Comparison of ENCODE assay signal across 1 cellular context in the genomic region with DNA sequence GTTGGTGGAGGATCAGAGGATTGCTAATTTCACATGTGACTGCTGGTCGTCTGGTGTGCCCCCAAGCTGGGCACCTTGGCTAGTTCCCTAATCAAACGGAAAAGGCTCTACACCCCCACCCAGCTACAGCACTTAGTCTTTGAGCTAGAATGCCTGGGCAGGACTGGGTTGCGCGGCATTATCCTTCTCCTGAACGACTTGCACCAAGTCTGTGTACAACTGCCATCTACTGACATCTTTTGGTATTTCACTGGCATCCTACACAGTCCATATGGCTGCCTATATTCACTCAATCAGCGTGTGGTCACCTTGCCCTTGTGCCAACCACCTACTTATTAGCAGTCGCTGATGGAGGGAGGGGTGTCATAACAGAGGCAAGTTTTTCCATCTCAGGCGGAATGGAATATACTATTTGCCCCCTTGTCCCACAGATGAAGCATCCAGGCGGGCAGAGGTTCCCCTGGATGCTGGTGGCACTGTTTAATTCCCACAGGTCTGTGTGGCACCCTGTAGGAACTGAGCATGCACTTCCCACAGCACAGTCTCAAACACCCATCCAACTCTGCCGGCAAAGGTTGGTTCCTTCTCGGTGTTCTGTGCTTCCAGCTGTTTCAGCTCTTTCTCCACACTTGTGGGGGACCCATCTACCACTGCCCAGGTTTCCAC.
TF ChIP-seq lines count a peak whose summit lies in the region.

No MANE protein-coding gene starts in this region.

TF ChIP-seq in HepG2, 621 proteins besides CTCF, POLR2A, EP300 and RAD21 (continued from another document and continues in another):
- TF ChIP-seq, protein P1, sequence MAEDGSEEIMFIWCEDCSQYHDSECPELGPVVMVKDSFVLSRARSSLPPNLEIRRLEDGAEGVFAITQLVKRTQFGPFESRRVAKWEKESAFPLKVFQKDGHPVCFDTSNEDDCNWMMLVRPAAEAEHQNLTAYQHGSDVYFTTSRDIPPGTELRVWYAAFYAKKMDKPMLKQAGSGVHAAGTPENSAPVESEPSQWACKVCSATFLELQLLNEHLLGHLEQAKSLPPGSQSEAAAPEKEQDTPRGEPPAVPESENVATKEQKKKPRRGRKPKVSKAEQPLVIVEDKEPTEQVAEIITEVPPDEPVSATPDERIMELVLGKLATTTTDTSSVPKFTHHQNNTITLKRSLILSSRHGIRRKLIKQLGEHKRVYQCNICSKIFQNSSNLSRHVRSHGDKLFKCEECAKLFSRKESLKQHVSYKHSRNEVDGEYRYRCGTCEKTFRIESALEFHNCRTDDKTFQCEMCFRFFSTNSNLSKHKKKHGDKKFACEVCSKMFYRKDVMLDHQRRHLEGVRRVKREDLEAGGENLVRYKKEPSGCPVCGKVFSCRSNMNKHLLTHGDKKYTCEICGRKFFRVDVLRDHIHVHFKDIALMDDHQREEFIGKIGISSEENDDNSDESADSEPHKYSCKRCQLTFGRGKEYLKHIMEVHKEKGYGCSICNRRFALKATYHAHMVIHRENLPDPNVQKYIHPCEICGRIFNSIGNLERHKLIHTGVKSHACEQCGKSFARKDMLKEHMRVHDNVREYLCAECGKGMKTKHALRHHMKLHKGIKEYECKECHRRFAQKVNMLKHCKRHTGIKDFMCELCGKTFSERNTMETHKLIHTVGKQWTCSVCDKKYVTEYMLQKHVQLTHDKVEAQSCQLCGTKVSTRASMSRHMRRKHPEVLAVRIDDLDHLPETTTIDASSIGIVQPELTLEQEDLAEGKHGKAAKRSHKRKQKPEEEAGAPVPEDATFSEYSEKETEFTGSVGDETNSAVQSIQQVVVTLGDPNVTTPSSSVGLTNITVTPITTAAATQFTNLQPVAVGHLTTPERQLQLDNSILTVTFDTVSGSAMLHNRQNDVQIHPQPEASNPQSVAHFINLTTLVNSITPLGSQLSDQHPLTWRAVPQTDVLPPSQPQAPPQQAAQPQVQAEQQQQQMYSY (CRISPR knock-in tag; IDR thresholded peaks at IDR 0.05) = no peak
- peak; percentile 17 for TF ChIP-seq XRCC5 (optimal IDR thresholded peaks at IDR 0.05; ENCODE audit: low read length)
- TF ChIP-seq, protein P2, sequence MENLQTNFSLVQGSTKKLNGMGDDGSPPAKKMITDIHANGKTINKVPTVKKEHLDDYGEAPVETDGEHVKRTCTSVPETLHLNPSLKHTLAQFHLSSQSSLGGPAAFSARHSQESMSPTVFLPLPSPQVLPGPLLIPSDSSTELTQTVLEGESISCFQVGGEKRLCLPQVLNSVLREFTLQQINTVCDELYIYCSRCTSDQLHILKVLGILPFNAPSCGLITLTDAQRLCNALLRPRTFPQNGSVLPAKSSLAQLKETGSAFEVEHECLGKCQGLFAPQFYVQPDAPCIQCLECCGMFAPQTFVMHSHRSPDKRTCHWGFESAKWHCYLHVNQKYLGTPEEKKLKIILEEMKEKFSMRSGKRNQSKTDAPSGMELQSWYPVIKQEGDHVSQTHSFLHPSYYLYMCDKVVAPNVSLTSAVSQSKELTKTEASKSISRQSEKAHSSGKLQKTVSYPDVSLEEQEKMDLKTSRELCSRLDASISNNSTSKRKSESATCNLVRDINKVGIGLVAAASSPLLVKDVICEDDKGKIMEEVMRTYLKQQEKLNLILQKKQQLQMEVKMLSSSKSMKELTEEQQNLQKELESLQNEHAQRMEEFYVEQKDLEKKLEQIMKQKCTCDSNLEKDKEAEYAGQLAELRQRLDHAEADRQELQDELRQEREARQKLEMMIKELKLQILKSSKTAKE (CRISPR knock-in tag; IDR thresholded peaks at IDR 0.05; ENCODE audit: borderline replicate concordance) = no peak
- TF ChIP-seq ONECUT2 (CRISPR knock-in tag; IDR thresholded peaks at IDR 0.05) = no peak
- TF ChIP-seq CBX2 (IDR thresholded peaks at IDR 0.05; ENCODE audit: low read depth, low read length) = no peak
- no peak for TF ChIP-seq CBX2 (CRISPR knock-in tag; IDR thresholded peaks at IDR 0.05; ENCODE audit: low read depth)
- TF ChIP-seq, protein P3, sequence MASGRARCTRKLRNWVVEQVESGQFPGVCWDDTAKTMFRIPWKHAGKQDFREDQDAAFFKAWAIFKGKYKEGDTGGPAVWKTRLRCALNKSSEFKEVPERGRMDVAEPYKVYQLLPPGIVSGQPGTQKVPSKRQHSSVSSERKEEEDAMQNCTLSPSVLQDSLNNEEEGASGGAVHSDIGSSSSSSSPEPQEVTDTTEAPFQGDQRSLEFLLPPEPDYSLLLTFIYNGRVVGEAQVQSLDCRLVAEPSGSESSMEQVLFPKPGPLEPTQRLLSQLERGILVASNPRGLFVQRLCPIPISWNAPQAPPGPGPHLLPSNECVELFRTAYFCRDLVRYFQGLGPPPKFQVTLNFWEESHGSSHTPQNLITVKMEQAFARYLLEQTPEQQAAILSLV (CRISPR knock-in tag; IDR thresholded peaks at IDR 0.05; ENCODE audit: borderline replicate concordance) = no peak
- TF ChIP-seq DR1 (CRISPR knock-in tag; IDR thresholded peaks at IDR 0.05) = no peak
- TF ChIP-seq TBP (CRISPR knock-in tag; IDR thresholded peaks at IDR 0.05) = no peak
- TF ChIP-seq ZNF558 (CRISPR knock-in tag; IDR thresholded peaks at IDR 0.05; ENCODE audit: borderline replicate concordance) = peak; percentile 40; the same call in 1 of the 2 replicates
- no peak for TF ChIP-seq TCF7 (IDR thresholded peaks at IDR 0.05; ENCODE audit: low read depth)
- no peak for TF ChIP-seq TBX3 (IDR thresholded peaks at IDR 0.05; ENCODE audit: borderline replicate concordance)
- TF ChIP-seq, protein P4, sequence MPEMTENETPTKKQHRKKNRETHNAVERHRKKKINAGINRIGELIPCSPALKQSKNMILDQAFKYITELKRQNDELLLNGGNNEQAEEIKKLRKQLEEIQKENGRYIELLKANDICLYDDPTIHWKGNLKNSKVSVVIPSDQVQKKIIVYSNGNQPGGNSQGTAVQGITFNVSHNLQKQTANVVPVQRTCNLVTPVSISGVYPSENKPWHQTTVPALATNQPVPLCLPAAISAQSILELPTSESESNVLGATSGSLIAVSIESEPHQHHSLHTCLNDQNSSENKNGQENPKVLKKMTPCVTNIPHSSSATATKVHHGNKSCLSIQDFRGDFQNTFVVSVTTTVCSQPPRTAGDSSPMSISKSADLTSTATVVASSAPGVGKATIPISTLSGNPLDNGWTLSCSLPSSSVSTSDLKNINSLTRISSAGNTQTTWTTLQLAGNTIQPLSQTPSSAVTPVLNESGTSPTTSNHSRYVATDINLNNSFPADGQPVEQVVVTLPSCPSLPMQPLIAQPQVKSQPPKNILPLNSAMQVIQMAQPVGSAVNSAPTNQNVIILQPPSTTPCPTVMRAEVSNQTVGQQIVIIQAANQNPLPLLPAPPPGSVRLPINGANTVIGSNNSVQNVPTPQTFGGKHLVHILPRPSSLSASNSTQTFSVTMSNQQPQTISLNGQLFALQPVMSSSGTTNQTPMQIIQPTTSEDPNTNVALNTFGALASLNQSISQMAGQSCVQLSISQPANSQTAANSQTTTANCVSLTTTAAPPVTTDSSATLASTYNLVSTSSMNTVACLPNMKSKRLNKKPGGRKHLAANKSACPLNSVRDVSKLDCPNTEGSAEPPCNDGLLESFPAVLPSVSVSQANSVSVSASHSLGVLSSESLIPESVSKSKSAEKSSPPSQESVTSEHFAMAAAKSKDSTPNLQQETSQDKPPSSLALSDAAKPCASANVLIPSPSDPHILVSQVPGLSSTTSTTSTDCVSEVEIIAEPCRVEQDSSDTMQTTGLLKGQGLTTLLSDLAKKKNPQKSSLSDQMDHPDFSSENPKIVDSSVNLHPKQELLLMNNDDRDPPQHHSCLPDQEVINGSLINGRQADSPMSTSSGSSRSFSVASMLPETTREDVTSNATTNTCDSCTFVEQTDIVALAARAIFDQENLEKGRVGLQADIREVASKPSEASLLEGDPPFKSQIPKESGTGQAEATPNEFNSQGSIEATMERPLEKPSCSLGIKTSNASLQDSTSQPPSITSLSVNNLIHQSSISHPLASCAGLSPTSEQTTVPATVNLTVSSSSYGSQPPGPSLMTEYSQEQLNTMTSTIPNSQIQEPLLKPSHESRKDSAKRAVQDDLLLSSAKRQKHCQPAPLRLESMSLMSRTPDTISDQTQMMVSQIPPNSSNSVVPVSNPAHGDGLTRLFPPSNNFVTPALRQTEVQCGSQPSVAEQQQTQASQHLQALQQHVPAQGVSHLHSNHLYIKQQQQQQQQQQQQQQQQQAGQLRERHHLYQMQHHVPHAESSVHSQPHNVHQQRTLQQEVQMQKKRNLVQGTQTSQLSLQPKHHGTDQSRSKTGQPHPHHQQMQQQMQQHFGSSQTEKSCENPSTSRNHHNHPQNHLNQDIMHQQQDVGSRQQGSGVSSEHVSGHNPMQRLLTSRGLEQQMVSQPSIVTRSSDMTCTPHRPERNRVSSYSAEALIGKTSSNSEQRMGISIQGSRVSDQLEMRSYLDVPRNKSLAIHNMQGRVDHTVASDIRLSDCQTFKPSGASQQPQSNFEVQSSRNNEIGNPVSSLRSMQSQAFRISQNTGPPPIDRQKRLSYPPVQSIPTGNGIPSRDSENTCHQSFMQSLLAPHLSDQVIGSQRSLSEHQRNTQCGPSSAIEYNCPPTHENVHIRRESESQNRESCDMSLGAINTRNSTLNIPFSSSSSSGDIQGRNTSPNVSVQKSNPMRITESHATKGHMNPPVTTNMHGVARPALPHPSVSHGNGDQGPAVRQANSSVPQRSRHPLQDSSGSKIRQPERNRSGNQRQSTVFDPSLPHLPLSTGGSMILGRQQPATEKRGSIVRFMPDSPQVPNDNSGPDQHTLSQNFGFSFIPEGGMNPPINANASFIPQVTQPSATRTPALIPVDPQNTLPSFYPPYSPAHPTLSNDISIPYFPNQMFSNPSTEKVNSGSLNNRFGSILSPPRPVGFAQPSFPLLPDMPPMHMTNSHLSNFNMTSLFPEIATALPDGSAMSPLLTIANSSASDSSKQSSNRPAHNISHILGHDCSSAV (CRISPR knock-in tag; IDR thresholded peaks at IDR 0.05; ENCODE audit: borderline replicate concordance) = no peak
- no peak for TF ChIP-seq REL (CRISPR knock-in tag; conservative IDR thresholded peaks at IDR 0.05)
- no peak for TF ChIP-seq ZNF256 (CRISPR knock-in tag; conservative IDR thresholded peaks at IDR 0.05)
- no peak for TF ChIP-seq EED (CRISPR knock-in tag; IDR thresholded peaks at IDR 0.05)
- TF ChIP-seq HNF1A (IDR thresholded peaks at IDR 0.05; ENCODE audit: low read depth) = no peak
- no peak for TF ChIP-seq HNF1A (CRISPR knock-in tag; IDR thresholded peaks at IDR 0.05; ENCODE audit: borderline replicate concordance)
- TF ChIP-seq GFI1 (CRISPR knock-in tag; IDR thresholded peaks at IDR 0.05; ENCODE audit: borderline replicate concordance) = no peak
- TF ChIP-seq TRIM24 (CRISPR knock-in tag; IDR thresholded peaks at IDR 0.05) = no peak
- TF ChIP-seq ZNF446 (CRISPR knock-in tag; IDR thresholded peaks at IDR 0.05) = no peak
- no peak for TF ChIP-seq TAF1 (CRISPR knock-in tag; IDR thresholded peaks at IDR 0.05)
- no peak for TF ChIP-seq SMARCC2 (IDR thresholded peaks at IDR 0.05)
- TF ChIP-seq ZNF678 (CRISPR knock-in tag; IDR thresholded peaks at IDR 0.05) = no peak
- TF ChIP-seq, protein P5, sequence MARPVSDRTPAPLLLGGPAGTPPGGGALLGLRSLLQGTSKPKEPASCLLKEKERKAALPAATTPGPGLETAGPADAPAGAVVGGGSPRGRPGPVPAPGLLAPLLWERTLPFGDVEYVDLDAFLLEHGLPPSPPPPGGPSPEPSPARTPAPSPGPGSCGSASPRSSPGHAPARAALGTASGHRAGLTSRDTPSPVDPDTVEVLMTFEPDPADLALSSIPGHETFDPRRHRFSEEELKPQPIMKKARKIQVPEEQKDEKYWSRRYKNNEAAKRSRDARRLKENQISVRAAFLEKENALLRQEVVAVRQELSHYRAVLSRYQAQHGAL (CRISPR knock-in tag; IDR thresholded peaks at IDR 0.05; ENCODE audit: not compliant biosample characterization) = no peak
- no peak for TF ChIP-seq JUND (CRISPR knock-in tag; IDR thresholded peaks at IDR 0.05)
- TF ChIP-seq BRD4 (CRISPR knock-in tag; IDR thresholded peaks at IDR 0.05) = no peak
- TF ChIP-seq THAP11 (CRISPR knock-in tag; IDR thresholded peaks at IDR 0.05) = no peak
- TF ChIP-seq HHEX (CRISPR knock-in tag; IDR thresholded peaks at IDR 0.05) = no peak
- no peak for TF ChIP-seq NCOA2 (CRISPR knock-in tag; IDR thresholded peaks at IDR 0.05)
- TF ChIP-seq, protein P6, sequence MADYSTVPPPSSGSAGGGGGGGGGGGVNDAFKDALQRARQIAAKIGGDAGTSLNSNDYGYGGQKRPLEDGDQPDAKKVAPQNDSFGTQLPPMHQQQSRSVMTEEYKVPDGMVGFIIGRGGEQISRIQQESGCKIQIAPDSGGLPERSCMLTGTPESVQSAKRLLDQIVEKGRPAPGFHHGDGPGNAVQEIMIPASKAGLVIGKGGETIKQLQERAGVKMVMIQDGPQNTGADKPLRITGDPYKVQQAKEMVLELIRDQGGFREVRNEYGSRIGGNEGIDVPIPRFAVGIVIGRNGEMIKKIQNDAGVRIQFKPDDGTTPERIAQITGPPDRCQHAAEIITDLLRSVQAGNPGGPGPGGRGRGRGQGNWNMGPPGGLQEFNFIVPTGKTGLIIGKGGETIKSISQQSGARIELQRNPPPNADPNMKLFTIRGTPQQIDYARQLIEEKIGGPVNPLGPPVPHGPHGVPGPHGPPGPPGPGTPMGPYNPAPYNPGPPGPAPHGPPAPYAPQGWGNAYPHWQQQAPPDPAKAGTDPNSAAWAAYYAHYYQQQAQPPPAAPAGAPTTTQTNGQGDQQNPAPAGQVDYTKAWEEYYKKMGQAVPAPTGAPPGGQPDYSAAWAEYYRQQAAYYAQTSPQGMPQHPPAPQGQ (CRISPR knock-in tag; IDR thresholded peaks at IDR 0.05; ENCODE audit: borderline replicate concordance) = no peak
- TF ChIP-seq BCL6 (CRISPR knock-in tag; IDR thresholded peaks at IDR 0.05) = no peak
